ENCODE assay signal across 1 cellular context in the genomic region with DNA sequence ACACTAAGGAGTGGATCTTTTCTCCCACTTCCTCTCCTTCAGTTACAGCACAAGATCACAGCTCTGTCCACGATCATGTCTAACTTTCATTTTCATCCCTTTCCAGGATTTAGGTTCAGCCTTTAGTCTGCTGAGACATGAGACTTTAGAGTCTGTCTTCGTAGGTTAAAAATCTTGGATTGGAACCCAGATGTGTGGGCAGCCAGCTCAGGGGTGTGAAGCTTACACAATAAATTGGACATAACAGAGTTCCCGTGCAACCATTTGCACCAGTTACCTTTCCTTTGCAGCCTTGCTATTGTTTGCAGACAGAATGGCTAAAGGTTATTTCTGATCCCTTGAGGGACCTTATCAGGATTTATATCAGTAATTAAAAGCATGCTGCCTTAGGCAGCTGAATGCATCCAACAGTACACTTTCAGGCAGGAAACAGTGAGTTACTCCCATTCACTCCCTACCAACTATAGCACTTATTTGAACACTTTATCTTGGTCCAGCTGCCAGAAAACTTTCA.
TF ChIP-seq lines count a peak whose summit lies in the region.

No MANE protein-coding gene starts in this region.

TF ChIP-seq in SK-N-SH, 30 proteins besides CTCF, POLR2A, EP300 and RAD21 (continued from another document):
- TF ChIP-seq FOSL2 (IDR thresholded peaks at IDR 0.05; ENCODE audit: borderline replicate concordance, low read depth): no peak
- TF ChIP-seq, protein P1, sequence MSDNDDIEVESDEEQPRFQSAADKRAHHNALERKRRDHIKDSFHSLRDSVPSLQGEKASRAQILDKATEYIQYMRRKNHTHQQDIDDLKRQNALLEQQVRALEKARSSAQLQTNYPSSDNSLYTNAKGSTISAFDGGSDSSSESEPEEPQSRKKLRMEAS (IDR thresholded peaks at IDR 0.05; ENCODE audit: low read depth): no peak
- TF ChIP-seq SMC3 (IDR thresholded peaks at IDR 0.05; ENCODE audit: low read depth, low read length): peak; percentile 14; the same call in 1 of the 2 replicates
